21 cellular contexts compared by ENCODE assay signal in the genomic region with DNA sequence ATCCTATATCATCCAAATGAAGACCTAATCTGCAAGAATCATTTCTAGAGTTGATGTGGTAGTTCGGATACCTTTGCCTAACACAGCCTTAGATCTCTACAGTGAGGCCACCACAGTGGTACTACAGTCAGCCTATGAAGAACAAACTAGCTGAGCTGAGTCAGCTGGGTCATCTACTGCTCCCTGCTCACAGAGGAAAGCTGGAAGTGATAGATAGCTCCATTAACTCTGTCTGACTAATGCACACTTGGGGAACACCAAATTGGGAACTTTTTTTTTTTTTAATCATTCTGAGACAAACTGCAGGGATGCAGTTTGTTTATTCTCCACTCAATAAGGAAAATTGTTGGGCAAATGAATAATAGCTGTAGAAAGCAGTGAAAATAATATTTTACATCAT.
DNase-seq lines count a peak whose midpoint lies in the region; ATAC-seq and TF ChIP-seq lines count a peak whose summit lies in the region.
"Had no signal": no experiment of that assay in that cellular context is flagged by ENCODE, and none has a peak within 500 bp of the region (broad histone marks: within the 10 kb centered on the region; RNA-seq: fewer than 3 reads in every experiment).

No MANE protein-coding gene starts in this region.

- no peak for TF ChIP-seq CTCF in astrocyte of the spinal cord (IDR thresholded peaks at IDR 0.05; ENCODE audit: low read depth, low read length)

- H3K36me3 Mint-ChIP-seq in natural killer cell treated with Interleukin-12 subunit alpha and Interleukin-12 subunit beta and Interleukin-15 and Interleukin-18, amount 100 ng/mL, for 72 hours, result no peaks in the 10 kb centered on the region
- H3K36me3 Mint-ChIP-seq: activated naive CD8-positive, alpha-beta T cell treated with anti-CD3 and anti-CD28 coated beads for 36 hours had no signal

- no peak overlapping the region for H3K4me3 Mint-ChIP-seq in natural killer cell treated with Interleukin-12 subunit alpha and Interleukin-12 subunit beta and Interleukin-15 and Interleukin-18, amount 100 ng/mL, for 72 hours
- H3K4me3 Mint-ChIP-seq: activated CD8-positive, alpha-beta T cell treated with anti-CD3 and anti-CD28 coated beads for 36 hours; activated naive CD8-positive, alpha-beta T cell treated with anti-CD3 and anti-CD28 coated beads for 36 hours had no signal

- no peaks in the 10 kb centered on the region for H3K4me1 Mint-ChIP-seq in natural killer cell treated with Interleukin-12 subunit alpha and Interleukin-12 subunit beta and Interleukin-15 and Interleukin-18, amount 100 ng/mL, for 72 hours (ENCODE audit: low read depth in 2 of 2)
- H3K4me1 Mint-ChIP-seq: activated naive CD8-positive, alpha-beta T cell treated with anti-CD3 and anti-CD28 coated beads for 36 hours had no signal

- in situ Hi-C loops in astrocyte of the spinal cord (cut with HindIII; ENCODE audit: low sequenced_read_pairs), result no loop called here

- DNase-seq in A172 (ENCODE audit: low spot score), result peak; percentile 7
- DNase-seq in OCI-M1 (lab: John Stamatoyannopoulos, UW), result peak; percentile 86
- DNase-seq in astrocyte of the spinal cord (ENCODE audit: low read depth, low spot score), result peak; percentile 42
- peak; percentile 1 for DNase-seq in kidney glomerular epithelial cell (lab: John Stamatoyannopoulos, UW)
- DNase-seq in SHP77 (lab: John Stamatoyannopoulos, UW), result no peak
- no peak for DNase-seq in activated CD4-positive, alpha-beta T cell treated with anti-CD3 and anti-CD28 coated beads, Interleukin-2, amount 50 U/mL, for 48 hours
- DNase-seq in natural killer cell treated with Interleukin-12 subunit alpha and Interleukin-12 subunit beta and Interleukin-15 and Interleukin-18, amount 100 ng/mL, for 72 hours (ENCODE audit: low spot score), result no peak
- DNase-seq: activated CD4-positive, alpha-beta T cell treated with anti-CD3 and anti-CD28 coated beads for 1 hour; activated CD8-positive, alpha-beta T cell treated with anti-CD3 and anti-CD28 coated beads for 36 hours; activated naive CD8-positive, alpha-beta T cell treated with anti-CD3 and anti-CD28 coated beads for 36 hours; cerebellar nuclear complex; head of caudate nucleus; NCI-H1092 treated with DMSO at 0.1 percent for 48 hours; NCI-H187 treated with DMSO at 0.1 percent for 48 hours; NCI-H526; Peyer's patch; stimulated activated naive CD4-positive, alpha-beta T cell treated with Interleukin-2 at 50 U/mL for 16 hours; T-helper 1 cell had no signal

- no peak for ATAC-seq in natural killer cell treated with Interleukin-12 subunit alpha and Interleukin-12 subunit beta and Interleukin-15 and Interleukin-18, amount 100 ng/mL, for 72 hours
- ATAC-seq in GM19395 (IDR thresholded peaks at IDR 0.05; ENCODE audit: unreplicated experiment), result no peak
- ATAC-seq: activated CD8-positive, alpha-beta T cell treated with anti-CD3 and anti-CD28 coated beads for 36 hours had no signal

- no peaks in the 10 kb centered on the region for H3K9me3 Mint-ChIP-seq in natural killer cell treated with Interleukin-12 subunit alpha and Interleukin-12 subunit beta and Interleukin-15 and Interleukin-18, amount 100 ng/mL, for 72 hours
- H3K9me3 Mint-ChIP-seq: activated naive CD8-positive, alpha-beta T cell treated with anti-CD3 and anti-CD28 coated beads for 36 hours had no signal

- H3K27me3 Mint-ChIP-seq in natural killer cell treated with Interleukin-12 subunit alpha and Interleukin-12 subunit beta and Interleukin-15 and Interleukin-18, amount 100 ng/mL, for 72 hours, result peaks cover 0 to 2% of the 10 kb centered on the region in 2 donors
- H3K27me3 Mint-ChIP-seq: activated CD8-positive, alpha-beta T cell treated with anti-CD3 and anti-CD28 coated beads for 36 hours; activated naive CD8-positive, alpha-beta T cell treated with anti-CD3 and anti-CD28 coated beads for 36 hours had no signal

- no peak overlapping the region for H3K27ac Mint-ChIP-seq in natural killer cell treated with Interleukin-12 subunit alpha and Interleukin-12 subunit beta and Interleukin-15 and Interleukin-18, amount 100 ng/mL, for 72 hours
- H3K27ac Mint-ChIP-seq: activated CD8-positive, alpha-beta T cell treated with anti-CD3 and anti-CD28 coated beads for 36 hours; activated naive CD8-positive, alpha-beta T cell treated with anti-CD3 and anti-CD28 coated beads for 36 hours had no signal

- no peak overlapping the region for H3K4me3 ChIP-seq in astrocyte of the spinal cord (ENCODE audit: low read depth, low read length)
- H3K4me3 ChIP-seq: Peyer's patch, prostate gland, SJSA1 had no signal

Comparison
In these comparisons a context has a peak if more than half of its experiments do, and no peak if none do; other contexts are left out.
1. DNase-seq: peak in A172 (single experiment), OCI-M1 (single experiment), astrocyte of the spinal cord (single experiment) and kidney glomerular epithelial cell (single experiment); none in SHP77 (0 of 2), activated CD4-positive, alpha-beta T cell treated with anti-CD3 and anti-CD28 coated beads, Interleukin-2, amount 50 U/mL, for 48 hours (0 of 2) and natural killer cell treated with Interleukin-12 subunit alpha and Interleukin-12 subunit beta and Interleukin-15 and Interleukin-18, amount 100 ng/mL, for 72 hours (single experiment).